ENCODE assay signal across 10 cellular contexts in the genomic region with DNA sequence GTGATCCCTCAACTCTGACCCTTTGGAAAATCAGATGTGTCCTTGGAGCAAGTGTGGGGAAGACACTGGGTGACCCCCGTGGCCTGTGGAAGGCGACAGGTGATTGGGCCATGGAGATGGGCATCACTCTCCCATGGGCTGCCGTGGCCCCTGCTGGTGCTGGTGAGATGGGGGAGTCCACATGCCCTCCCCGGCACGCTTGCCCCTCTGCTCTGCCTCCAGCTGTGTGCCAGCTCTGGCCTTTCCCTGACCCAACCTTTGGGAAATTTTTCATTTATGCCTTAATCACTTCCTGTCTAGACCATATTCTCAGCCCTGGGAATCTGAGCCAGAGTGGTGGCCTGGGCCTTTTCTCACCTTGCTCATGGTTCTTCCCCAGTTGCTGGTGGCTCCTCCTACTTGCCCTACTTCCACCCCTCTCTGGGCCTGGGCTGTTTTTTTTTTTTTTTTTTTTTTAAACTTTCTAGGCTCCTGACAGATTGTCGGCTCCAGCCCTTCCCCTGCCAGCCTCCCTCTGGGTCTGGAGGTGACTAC.
DNase-seq lines count a peak whose midpoint lies in the region; ATAC-seq and TF ChIP-seq lines count a peak whose summit lies in the region.
"Had no signal": no experiment of that assay in that cellular context is flagged by ENCODE, and none has a peak within 500 bp of the region (broad histone marks: within the 10 kb centered on the region; RNA-seq: fewer than 3 reads in every experiment).

No MANE protein-coding gene starts in this region.

- no peaks in the 10 kb centered on the region for H3K9me3 ChIP-seq in tibial artery

- peak; percentile 58 for DNase-seq in activated naive CD4-positive, alpha-beta T cell treated with Interleukin-2 at 50 U/mL for 16 hours
- DNase-seq in activated naive CD4-positive, alpha-beta T cell treated with anti-CD3 and anti-CD28 coated beads, Interleukin-2, amount 50 U/mL, for 16 hours: no peak
- DNase-seq in activated gamma-delta T cell (lab: John Stamatoyannopoulos, UW) (peak; percentile 55), kidney tubule cell (ENCODE audit: low spot score) (peak; percentile 96), tibial artery (no peak), SHP77 (lab: John Stamatoyannopoulos, UW) (no peak)
- DNase-seq: foreskin melanocyte had no signal

- H3K27ac ChIP-seq in tibial artery: peak overlapping the region; percentile 79 to 83
- H3K27ac ChIP-seq: SK-N-MC had no signal

- peaks cover 7 to 23% (median 7%) of the 10 kb centered on the region in 3 donors for H3K36me3 ChIP-seq in tibial artery

- H3K4me3 ChIP-seq in tibial artery: no peak overlapping the region
- H3K4me3 ChIP-seq: SK-N-MC had no signal

- no peak for TF ChIP-seq CTCF in tibial artery (IDR thresholded peaks at IDR 0.05)

- H3K27me3 ChIP-seq in tibial artery: no peaks in the 10 kb centered on the region

- H3K4me1 ChIP-seq in tibial artery: peaks cover 0 to 69% (median 59%) of the 10 kb centered on the region in 4 donors

- ATAC-seq in HG02885 (IDR thresholded peaks at IDR 0.05; ENCODE audit: poor library complexity, unreplicated experiment): no peak
- no peak for ATAC-seq in HG03571 (IDR thresholded peaks at IDR 0.05; ENCODE audit: unreplicated experiment)

- intact Hi-C loops in tibial artery (cut with DNase I; ENCODE audit: low total_unique reads): no loop called here

Comparison
In these comparisons a context has a peak if more than half of its experiments do, and no peak if none do; other contexts are left out.
1. DNase-seq: peak in activated naive CD4-positive, alpha-beta T cell treated with Interleukin-2 at 50 U/mL for 16 hours (single experiment), activated gamma-delta T cell (single experiment) and kidney tubule cell (single experiment); none in activated naive CD4-positive, alpha-beta T cell treated with anti-CD3 and anti-CD28 coated beads, Interleukin-2, amount 50 U/mL, for 16 hours (single experiment), tibial artery (0 of 2) and SHP77 (0 of 2).